27 cellular contexts compared by ENCODE assay signal in the genomic region with DNA sequence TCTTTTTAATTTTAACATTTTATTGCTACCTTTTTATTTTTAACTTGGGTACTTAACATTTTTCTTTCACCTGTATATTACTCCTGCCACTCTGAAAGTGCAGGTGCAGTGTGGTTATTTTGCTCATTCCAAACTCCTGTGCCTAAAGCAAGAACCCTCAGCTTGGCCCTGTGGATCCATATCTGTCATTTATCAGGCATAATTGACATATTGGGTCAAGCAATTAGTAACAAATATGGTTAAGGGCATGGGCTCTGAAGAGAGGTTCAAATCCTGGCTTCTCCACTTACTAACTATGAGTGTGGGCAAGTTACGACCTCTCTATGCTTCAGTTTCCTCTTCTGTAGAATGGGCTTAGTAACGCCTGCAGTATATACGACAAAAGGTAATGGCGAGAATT.
"Had no signal": no experiment of that assay in that cellular context is flagged by ENCODE, and none has a peak within 500 bp of the region (broad histone marks: within the 10 kb centered on the region; RNA-seq: fewer than 3 reads in every experiment).

No MANE protein-coding gene starts in this region.

- H3K4me1 ChIP-seq: suprapubic skin, testis, thyroid gland, tibial artery, uterus, vagina had no signal

- H3K9me3 Mint-ChIP-seq: stimulated activated effector memory CD8-positive, alpha-beta T cell treated with anti-CD3 and anti-CD28 coated beads, Interleukin-12 subunit alpha, Interleukin-12 subunit beta, amount 100 ng/mL, for 72 hours; stimulated activated memory B cell treated with anti-CD40 and anti-IgM and Interleukin-4, amounts not matched to agents 10 μg/mL and 1 μg/mL and 100 μg/mL, for 72 hours; stimulated activated naive B cell treated with anti-CD40 and anti-IgM and Interleukin-4, amounts not matched to agents 10 μg/mL and 1 μg/mL and 100 μg/mL, for 72 hours; stimulated activated naive CD8-positive, alpha-beta T cell treated with anti-CD3 and anti-CD28 coated beads, Interleukin-15, Interleukin-2, amounts not matched to agents 100 ng/mL and 50 ng/mL, for 24 hours had no signal

- H3K27ac ChIP-seq: stomach, suprapubic skin, testis, thoracic aorta, thyroid gland, tibial artery, tibial nerve, transverse colon, upper lobe of left lung, upper lobe of right lung, uterus, vagina had no signal

- H3K9me3 ChIP-seq: stomach, suprapubic skin, testis, thoracic aorta, thyroid gland, tibial artery, tibial nerve, transverse colon, upper lobe of left lung, upper lobe of right lung, uterus, vagina had no signal

- H3K27ac Mint-ChIP-seq: stimulated activated effector memory CD8-positive, alpha-beta T cell treated with anti-CD3 and anti-CD28 coated beads, Interleukin-12 subunit alpha, Interleukin-12 subunit beta, amount 100 ng/mL, for 72 hours; stimulated activated memory B cell treated with anti-CD40 and anti-IgM and Interleukin-4, amounts not matched to agents 10 μg/mL and 1 μg/mL and 100 μg/mL, for 72 hours; stimulated activated naive CD8-positive, alpha-beta T cell treated with anti-CD3 and anti-CD28 coated beads, Interleukin-15, amount 100 ng/mL, for 72 hours; stimulated activated naive CD8-positive, alpha-beta T cell treated with anti-CD3 and anti-CD28 coated beads, Interleukin-15, Interleukin-2, amounts not matched to agents 100 ng/mL and 50 ng/mL, for 24 hours; type B pancreatic cell had no signal

- H3K4me3 ChIP-seq: stomach, suprapubic skin, testis, thoracic aorta, thyroid gland, tibial artery, tibial nerve, transverse colon, upper lobe of left lung, upper lobe of right lung, uterus, vagina had no signal

- H3K4me3 Mint-ChIP-seq: stimulated activated effector memory CD8-positive, alpha-beta T cell treated with anti-CD3 and anti-CD28 coated beads, Interleukin-12 subunit alpha, Interleukin-12 subunit beta, amount 100 ng/mL, for 72 hours; stimulated activated memory B cell treated with anti-CD40 and anti-IgM and Interleukin-4, amounts not matched to agents 10 μg/mL and 1 μg/mL and 100 μg/mL, for 72 hours; stimulated activated naive B cell treated with anti-CD40 and anti-IgM and Interleukin-4, amounts not matched to agents 10 μg/mL and 1 μg/mL and 100 μg/mL, for 72 hours; stimulated activated naive CD8-positive, alpha-beta T cell treated with anti-CD3 and anti-CD28 coated beads, Interleukin-15, amount 100 ng/mL, for 72 hours; stimulated activated naive CD8-positive, alpha-beta T cell treated with anti-CD3 and anti-CD28 coated beads, Interleukin-15, Interleukin-2, amounts not matched to agents 100 ng/mL and 50 ng/mL, for 24 hours; type B pancreatic cell had no signal

- H3K36me3 ChIP-seq: stomach, suprapubic skin, thoracic aorta, thyroid gland, tibial artery, tibial nerve, transverse colon, upper lobe of left lung, upper lobe of right lung, uterus, vagina had no signal

- H3K36me3 Mint-ChIP-seq: stimulated activated effector memory CD8-positive, alpha-beta T cell treated with anti-CD3 and anti-CD28 coated beads, Interleukin-12 subunit alpha, Interleukin-12 subunit beta, amount 100 ng/mL, for 72 hours; stimulated activated memory B cell treated with anti-CD40 and anti-IgM and Interleukin-4, amounts not matched to agents 10 μg/mL and 1 μg/mL and 100 μg/mL, for 72 hours; stimulated activated naive B cell treated with anti-CD40 and anti-IgM and Interleukin-4, amounts not matched to agents 10 μg/mL and 1 μg/mL and 100 μg/mL, for 72 hours; type B pancreatic cell had no signal

- DNase-seq: stimulated activated CD4-positive, alpha-beta T cell treated with anti-CD3 and anti-CD28 coated beads, Interleukin-2, amount 100 ng/mL, for 48 hours; stimulated activated CD4-positive, alpha-beta T cell treated with anti-CD3 and anti-CD28 coated beads, Interleukin-4, amount 100 ng/mL, for 1 hour; stimulated activated CD4-positive, alpha-beta T cell treated with anti-CD3 and anti-CD28 coated beads, Interleukin-4, amount 100 ng/mL, for 24 hours; stimulated activated CD4-positive, alpha-beta T cell treated with anti-CD3 and anti-CD28 coated beads, Interleukin-4, amount 100 ng/mL, for 4 hours; stimulated activated CD8-positive, alpha-beta memory T cell treated with anti-CD3 and anti-CD28 coated beads, Interleukin-4, amount 100 ng/mL, for 48 hours; stimulated activated naive B cell treated with anti-CD40 and anti-IgM and Interleukin-4, amounts not matched to agents 10 μg/mL and 1 μg/mL and 100 μg/mL, for 72 hours; stimulated activated naive CD4-positive, alpha-beta T cell; stimulated activated naive CD4-positive, alpha-beta T cell treated with Interleukin-2 at 50 U/mL for 16 hours; stimulated activated naive CD8-positive, alpha-beta T cell treated with anti-CD3 and anti-CD28 coated beads, Interleukin-15, amount 100 ng/mL, for 72 hours; stimulated activated naive CD8-positive, alpha-beta T cell treated with anti-CD3 and anti-CD28 coated beads, Interleukin-15, Interleukin-2, amounts not matched to agents 100 U/mL and 50 U/mL, for 24 hours; stomach; substantia nigra; testis; thyroid gland; tibial artery; transverse colon; upper lobe of left lung; upper lobe of right lung; uterus had no signal

- H3K4me1 Mint-ChIP-seq: stimulated activated naive CD8-positive, alpha-beta T cell treated with anti-CD3 and anti-CD28 coated beads, Interleukin-15, amount 100 ng/mL, for 72 hours had no signal
